Comparison of ENCODE assay signal across 13 cellular contexts in the genomic region with DNA sequence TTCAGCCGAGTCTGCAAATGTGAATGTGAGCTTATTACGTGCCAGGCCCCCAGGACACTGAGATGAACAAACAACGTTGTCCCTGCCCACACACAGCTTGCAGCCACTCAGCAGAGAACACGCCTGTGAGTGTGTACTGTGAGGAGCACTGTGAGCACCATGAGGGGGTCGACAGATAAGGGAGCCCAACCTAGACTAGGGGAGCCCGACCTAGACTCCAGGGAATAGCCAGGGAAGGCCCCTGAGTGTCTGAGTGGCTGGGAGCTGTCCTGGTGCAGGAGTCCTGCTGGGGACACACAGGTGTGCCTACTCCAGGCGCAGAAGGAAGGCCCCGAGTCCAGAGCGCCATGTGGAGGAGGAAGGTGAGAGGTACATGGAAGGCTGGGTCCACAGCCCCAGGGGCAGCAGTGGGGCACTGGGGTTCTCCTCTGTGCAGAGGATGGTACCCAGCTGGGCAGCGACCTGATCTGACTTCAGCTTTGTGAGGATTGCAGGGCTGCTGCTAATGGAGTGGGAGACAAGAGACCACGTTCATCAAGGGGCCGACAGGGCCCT. TPM values are rescaled to one million over a fixed set of nuclear protein-coding genes. Genes with fewer than 3 reads are reported as not detected.
DNase-seq lines count a peak whose midpoint lies in the region; ATAC-seq and TF ChIP-seq lines count a peak whose summit lies in the region.
"Had no signal": no experiment of that assay in that cellular context is flagged by ENCODE, and none has a peak within 500 bp of the region (broad histone marks: within the 10 kb centered on the region; RNA-seq: fewer than 3 reads in every experiment).

No MANE protein-coding gene starts in this region.

- H3K36me3 Mint-ChIP-seq in stimulated activated naive B cell treated with anti-CD40 and anti-IgM and Interleukin-4, amounts not matched to agents 10 μg/mL and 1 μg/mL and 100 μg/mL, for 72 hours: peaks cover 29 to 32% of the 10 kb centered on the region in 2 donors
- H3K36me3 Mint-ChIP-seq in activated CD4-positive, alpha-beta memory T cell treated with anti-CD3 and anti-CD28 coated beads for 36 hours: no peaks in the 10 kb centered on the region
- H3K36me3 Mint-ChIP-seq in activated T-helper 1 cell treated with anti-CD3 and anti-CD28 coated beads, Interleukin-12 subunit alpha, Interleukin-12 subunit beta, Interleukin-2, Interleukin-4 antibody, amounts not matched to agents 30 ng/mL and 10 ng/mL and 1 ng/mL, durations not matched to agents 14 hours and 24 hours and 36 hours (ENCODE audit: low read depth): no peaks in the 10 kb centered on the region
- no peaks in the 10 kb centered on the region for H3K36me3 Mint-ChIP-seq in Calu3 (ENCODE audit: insufficient read depth, unreplicated experiment)

- CTCF ChIA-PET in activated CD4-positive, alpha-beta memory T cell treated with anti-CD3 and anti-CD28 coated beads for 36 hours (lab: Charles Lee): no interaction called here
- CTCF ChIA-PET in Calu3 (lab: Charles Lee): interaction anchor here (0.6 kb wide), 2 partner anchors 279 to 1308 kb away, joined by 3 to 5 read pairs; no protein-coding TSS in a partner anchor

- no peaks in the 10 kb centered on the region for H3K27me3 ChIP-seq in right lobe of liver

- peaks cover 0 to 5% (median 0%) of the 10 kb centered on the region in 4 donors for H3K36me3 ChIP-seq in right lobe of liver

- H3K27me3 Mint-ChIP-seq in stimulated activated naive B cell treated with anti-CD40 and anti-IgM and Interleukin-4, amounts not matched to agents 10 μg/mL and 1 μg/mL and 100 μg/mL, for 72 hours: peaks cover 5 to 7% of the 10 kb centered on the region in 2 donors
- peaks cover 8% of the 10 kb centered on the region for H3K27me3 Mint-ChIP-seq in activated CD4-positive, alpha-beta memory T cell treated with anti-CD3 and anti-CD28 coated beads for 36 hours
- H3K27me3 Mint-ChIP-seq in activated T-helper 1 cell treated with anti-CD3 and anti-CD28 coated beads, Interleukin-12 subunit alpha, Interleukin-12 subunit beta, Interleukin-2, Interleukin-4 antibody, amounts not matched to agents 30 ng/mL and 10 ng/mL and 1 ng/mL, durations not matched to agents 14 hours and 24 hours and 36 hours (ENCODE audit: insufficient read depth): peaks cover 1% of the 10 kb centered on the region
- no peaks in the 10 kb centered on the region for H3K27me3 Mint-ChIP-seq in Calu3 (ENCODE audit: unreplicated experiment)

- no peak overlapping the region for H3K4me3 Mint-ChIP-seq in stimulated activated naive B cell treated with anti-CD40 and anti-IgM and Interleukin-4, amounts not matched to agents 10 μg/mL and 1 μg/mL and 100 μg/mL, for 72 hours
- H3K4me3 Mint-ChIP-seq in activated CD4-positive, alpha-beta memory T cell treated with anti-CD3 and anti-CD28 coated beads for 36 hours: no peak overlapping the region
- no peak overlapping the region for H3K4me3 Mint-ChIP-seq in activated T-helper 1 cell treated with anti-CD3 and anti-CD28 coated beads, Interleukin-12 subunit alpha, Interleukin-12 subunit beta, Interleukin-2, Interleukin-4 antibody, amounts not matched to agents 30 ng/mL and 10 ng/mL and 1 ng/mL, durations not matched to agents 14 hours and 24 hours and 36 hours
- H3K4me3 Mint-ChIP-seq in Calu3 (ENCODE audit: low read depth, unreplicated experiment): no peak overlapping the region

- H3K4me3 ChIP-seq in right lobe of liver: no peak overlapping the region

- TF ChIP-seq CTCF in right lobe of liver (IDR thresholded peaks at IDR 0.05) (no peak), Calu3 (IDR thresholded peaks at IDR 0.05; ENCODE audit: unreplicated experiment) (no peak)

- TF ChIP-seq POLR2A in right lobe of liver (IDR thresholded peaks at IDR 0.05): no peak

- intact Hi-C loops in right lobe of liver (cut with DNase I): no loop called here
- intact Hi-C loops in activated CD4-positive, alpha-beta memory T cell treated with anti-CD3 and anti-CD28 coated beads for 36 hours (cut with micrococcal nuclease): no loop called here
- intact Hi-C loops in activated T-helper 1 cell treated with anti-CD3 and anti-CD28 coated beads, Interleukin-12 subunit alpha, Interleukin-12 subunit beta, Interleukin-2, Interleukin-4 antibody, amounts not matched to agents 30 ng/mL and 10 ng/mL and 1 ng/mL, durations not matched to agents 14 hours and 24 hours and 36 hours (cut with micrococcal nuclease): no loop called here
- intact Hi-C loops in Calu3 (cut with micrococcal nuclease; ENCODE audit: unreplicated experiment): no loop called here

- POLR2A ChIA-PET in activated CD4-positive, alpha-beta memory T cell treated with anti-CD3 and anti-CD28 coated beads for 36 hours (lab: Charles Lee): no interaction called here

- no peaks in the 10 kb centered on the region for H3K9me3 ChIP-seq in right lobe of liver

- no peaks in the 10 kb centered on the region for H3K9me3 Mint-ChIP-seq in stimulated activated naive B cell treated with anti-CD40 and anti-IgM and Interleukin-4, amounts not matched to agents 10 μg/mL and 1 μg/mL and 100 μg/mL, for 72 hours
- H3K9me3 Mint-ChIP-seq in activated CD4-positive, alpha-beta memory T cell treated with anti-CD3 and anti-CD28 coated beads for 36 hours: no peaks in the 10 kb centered on the region
- H3K9me3 Mint-ChIP-seq in activated T-helper 1 cell treated with anti-CD3 and anti-CD28 coated beads, Interleukin-12 subunit alpha, Interleukin-12 subunit beta, Interleukin-2, Interleukin-4 antibody, amounts not matched to agents 30 ng/mL and 10 ng/mL and 1 ng/mL, durations not matched to agents 14 hours and 24 hours and 36 hours: no peaks in the 10 kb centered on the region
- H3K9me3 Mint-ChIP-seq in Calu3 (ENCODE audit: low read depth, unreplicated experiment): no peaks in the 10 kb centered on the region

- ATAC-seq in right lobe of liver: peak; percentile 14 to 29 (median 17)
- ATAC-seq in stimulated activated naive B cell treated with anti-CD40 and anti-IgM and Interleukin-4, amounts not matched to agents 10 μg/mL and 1 μg/mL and 100 μg/mL, for 72 hours (replicated peaks): no peak

- DNase-seq in NCI-H2029 (lab: John Stamatoyannopoulos, UW): peak; percentile 56
- no peak for DNase-seq in NCI-H2029 treated with DMSO at 0.1 percent for 48 hours (lab: John Stamatoyannopoulos, UW)
- no peak for DNase-seq in right lobe of liver
- DNase-seq in stimulated activated naive B cell treated with anti-CD40 and anti-IgM and Interleukin-4, amounts not matched to agents 10 μg/mL and 1 μg/mL and 100 μg/mL, for 72 hours: no peak
- no peak for DNase-seq in activated CD4-positive, alpha-beta memory T cell treated with anti-CD3 and anti-CD28 coated beads for 36 hours
- no peak for DNase-seq in activated T-helper 1 cell treated with anti-CD3 and anti-CD28 coated beads, Interleukin-12 subunit alpha, Interleukin-12 subunit beta, Interleukin-2, Interleukin-4 antibody, amounts not matched to agents 30 ng/mL and 10 ng/mL and 1 ng/mL, durations not matched to agents 14 hours and 24 hours and 36 hours (ENCODE audit: low spot score)
- no peak for DNase-seq in Calu3
- DNase-seq: activated CD4-positive, CD25-positive, alpha-beta regulatory T cell; amniotic stem cell; effector CD4-positive, alpha-beta T cell; foreskin melanocyte; NCI-H1048 had no signal

- peaks cover 14 to 42% of the 10 kb centered on the region in 2 donors for H3K4me1 Mint-ChIP-seq in stimulated activated naive B cell treated with anti-CD40 and anti-IgM and Interleukin-4, amounts not matched to agents 10 μg/mL and 1 μg/mL and 100 μg/mL, for 72 hours
- H3K4me1 Mint-ChIP-seq in activated CD4-positive, alpha-beta memory T cell treated with anti-CD3 and anti-CD28 coated beads for 36 hours (ENCODE audit: low read depth): no peaks in the 10 kb centered on the region
- no peaks in the 10 kb centered on the region for H3K4me1 Mint-ChIP-seq in activated T-helper 1 cell treated with anti-CD3 and anti-CD28 coated beads, Interleukin-12 subunit alpha, Interleukin-12 subunit beta, Interleukin-2, Interleukin-4 antibody, amounts not matched to agents 30 ng/mL and 10 ng/mL and 1 ng/mL, durations not matched to agents 14 hours and 24 hours and 36 hours (ENCODE audit: low read depth)
- peaks cover 26% of the 10 kb centered on the region for H3K4me1 Mint-ChIP-seq in Calu3 (ENCODE audit: low read depth, unreplicated experiment)

- peak overlapping the region; percentile 86 for H3K27ac Mint-ChIP-seq in stimulated activated naive B cell treated with anti-CD40 and anti-IgM and Interleukin-4, amounts not matched to agents 10 μg/mL and 1 μg/mL and 100 μg/mL, for 72 hours
- no peak overlapping the region for H3K27ac Mint-ChIP-seq in activated CD4-positive, alpha-beta memory T cell treated with anti-CD3 and anti-CD28 coated beads for 36 hours
- H3K27ac Mint-ChIP-seq in activated T-helper 1 cell treated with anti-CD3 and anti-CD28 coated beads, Interleukin-12 subunit alpha, Interleukin-12 subunit beta, Interleukin-2, Interleukin-4 antibody, amounts not matched to agents 30 ng/mL and 10 ng/mL and 1 ng/mL, durations not matched to agents 14 hours and 24 hours and 36 hours: no peak overlapping the region
- no peak overlapping the region for H3K27ac Mint-ChIP-seq in Calu3 (ENCODE audit: unreplicated experiment)

- peaks cover 2 to 63% (median 31%) of the 10 kb centered on the region in 4 donors for H3K4me1 ChIP-seq in right lobe of liver

- BruUV-seq in Calu3 (replicated peaks; lab: Mats Ljungman, UMichigan): no TSS peak

- 46% methylated on average over 9 of the region's 12 CpGs for WGBS in right lobe of liver (ENCODE audit: insufficient coverage, low coverage, low lambda C conversion rate, missing lambda C conversion rate)

- H3K27ac ChIP-seq in angular gyrus (ENCODE audit: low read depth, low read length) (peak overlapping the region; percentile 82), right lobe of liver (peak overlapping the region; percentile 44 to 90 (median 76))

RNA-seq across cellular contexts. Expression of gene MGLL, which starts 36.5 kb away (rescaled TPM):
- total RNA-seq in right lobe of liver (100 to 1,000 TPM in 5 of 6 experiments, 10 to 100 TPM in 1; 97.0 to 168 (median 115) TPM), Calu3 (2022) (42.4 and 55.2 TPM in 2 replicates)
- total RNA-seq in activated CD4-positive, alpha-beta memory T cell treated with anti-CD3 and anti-CD28 coated beads for 36 hours: under 1 TPM; 0.31 to 0.41 TPM
- 2.2 and 2.5 TPM in 2 replicates for total RNA-seq in activated T-helper 1 cell treated with anti-CD3 and anti-CD28 coated beads, Interleukin-12 subunit alpha, Interleukin-12 subunit beta, Interleukin-2, Interleukin-4 antibody, amounts not matched to agents 30 ng/mL and 10 ng/mL and 1 ng/mL, durations not matched to agents 14 hours and 24 hours and 36 hours

Comparison
In these comparisons a context has a peak if more than half of its experiments do, and no peak if none do; other contexts are left out.
1. ATAC-seq: peak in right lobe of liver (4 of 4); none in stimulated activated naive B cell treated with anti-CD40 and anti-IgM and Interleukin-4, amounts not matched to agents 10 μg/mL and 1 μg/mL and 100 μg/mL, for 72 hours (0 of 2).
2. RNA of gene MGLL, which starts 36.5 kb away (total RNA-seq): 97.0 to 168 TPM in right lobe of liver and 42.4 to 55.2 TPM in Calu3; 2.2 to 2.5 TPM in activated T-helper 1 cell treated with anti-CD3 and anti-CD28 coated beads, Interleukin-12 subunit alpha, Interleukin-12 subunit beta, Interleukin-2, Interleukin-4 antibody, amounts not matched to agents 30 ng/mL and 10 ng/mL and 1 ng/mL, durations not matched to agents 14 hours and 24 hours and 36 hours and 0.31 to 0.41 TPM in activated CD4-positive, alpha-beta memory T cell treated with anti-CD3 and anti-CD28 coated beads for 36 hours; every median in the first group is over 10 times any median in the second.